ENCODE assay signal across 8 cellular contexts in the genomic region with DNA sequence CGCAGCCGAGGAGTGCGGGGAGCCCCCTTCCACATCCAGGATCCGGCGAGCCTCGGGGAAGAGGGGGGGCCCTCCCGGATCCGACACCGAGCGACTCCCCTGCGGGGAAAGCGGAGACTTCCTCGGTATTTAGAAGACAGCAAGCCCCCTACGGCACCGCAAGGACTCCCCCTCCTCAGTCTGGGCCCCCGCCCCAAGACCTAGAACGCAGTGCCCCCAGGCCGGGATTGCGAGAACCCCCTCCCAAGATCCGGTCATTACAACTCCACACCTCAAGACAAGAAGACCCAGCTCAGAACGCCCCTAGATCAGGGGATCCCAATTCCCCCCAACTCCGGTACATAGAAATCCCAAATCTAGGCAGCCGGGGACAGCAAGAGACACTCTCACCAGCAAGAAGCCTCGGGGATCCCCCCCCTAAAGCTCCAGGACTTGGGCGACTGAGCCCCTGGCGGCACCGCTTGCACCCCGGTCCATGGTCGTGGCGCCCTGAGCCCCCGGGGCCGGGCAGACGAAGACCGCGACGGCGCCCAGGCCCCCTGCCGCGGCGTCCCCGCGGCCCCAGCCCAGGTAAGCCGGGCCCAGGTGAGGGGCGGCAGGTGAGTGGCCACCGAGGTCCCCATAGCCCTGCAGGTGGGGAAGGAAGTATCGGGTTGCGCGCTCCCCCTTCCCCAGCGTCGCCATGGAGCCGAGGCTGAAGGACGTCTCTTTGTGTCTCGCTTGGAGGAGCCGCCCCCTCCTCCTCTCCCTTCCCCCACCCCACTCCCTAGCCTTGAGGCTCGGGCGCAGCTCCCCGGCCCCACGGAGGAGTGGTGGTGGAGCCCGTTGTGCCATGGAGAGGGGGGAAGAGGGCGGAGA. TPM values are rescaled to one million over a fixed set of nuclear protein-coding genes. Genes with fewer than 3 reads are reported as not detected.
DNase-seq lines count a peak whose midpoint lies in the region; ATAC-seq, FAIRE-seq and TF ChIP-seq lines count a peak whose summit lies in the region.

No MANE protein-coding gene starts in this region.

- DNase-seq in Calu3 (no peak), HL-60 (ENCODE audit: low read depth in 1 of 2, low spot score in 1 of 2) (no peak), WERI-Rb-1 (peak; percentile 65), fibroblast of lung (ENCODE audit: low read depth in 2 of 2) (no peak), prostate gland (ENCODE audit: low spot score) (peak; percentile 32), GM12891 (ENCODE audit: insufficient read length, low spot score) (no peak)

- H3K27ac ChIP-seq in HL-60 (replicated peaks) (no peak overlapping the region), WERI-Rb-1 (peak overlapping the region; percentile 85), fibroblast of lung (ENCODE audit: insufficient read depth, low read length) (no peak overlapping the region), prostate gland (peak overlapping the region; percentile 30 to 58)

- peak overlapping the region; percentile 71 for H3K4me2 ChIP-seq in fibroblast of lung (ENCODE audit: extremely low read depth, insufficient read depth, low read length)

- CTCF ChIA-PET in Calu3 (lab: Charles Lee): interaction anchor here (0.6 kb wide), 1 partner anchor 14 kb away, joined by 5 read pairs; no protein-coding TSS in a partner anchor

- H3K4me1 Mint-ChIP-seq in Calu3 (ENCODE audit: low read depth, unreplicated experiment): peaks cover 7% of the 10 kb centered on the region

- BruUV-seq in Calu3 (replicated peaks; lab: Mats Ljungman, UMichigan): no TSS peak

- peaks cover 18% of the 10 kb centered on the region for H3K27me3 ChIP-seq in HL-60 (ENCODE audit: insufficient read depth, poor library complexity, severe bottlenecking)
- no peaks in the 10 kb centered on the region for H3K27me3 ChIP-seq in WERI-Rb-1 (ENCODE audit: insufficient read depth, low read depth, severe bottlenecking)
- peaks cover 26% of the 10 kb centered on the region for H3K27me3 ChIP-seq in fibroblast of lung (ENCODE audit: control insufficient read depth, insufficient read depth, low read length)
- no peaks in the 10 kb centered on the region for H3K27me3 ChIP-seq in prostate gland (replicated peaks; ENCODE audit: insufficient read depth)

- no peaks in the 10 kb centered on the region for H3K9me3 ChIP-seq in WERI-Rb-1 (ENCODE audit: severe bottlenecking)
- H3K9me3 ChIP-seq in fibroblast of lung (ENCODE audit: control insufficient read depth, insufficient read depth, low read depth, low read length): no peaks in the 10 kb centered on the region
- no peaks in the 10 kb centered on the region for H3K9me3 ChIP-seq in prostate gland

- TF ChIP-seq POLR2A in prostate gland (IDR thresholded peaks at IDR 0.05) (peak; percentile 35), GM12891 (IDR thresholded peaks at IDR 0.05; ENCODE audit: low read depth, low read length) (no peak)

- no peak for ATAC-seq in HG03439 (IDR thresholded peaks at IDR 0.05; ENCODE audit: unreplicated experiment)
- no peak for ATAC-seq in GM21619 (IDR thresholded peaks at IDR 0.05; ENCODE audit: unreplicated experiment)

- H3K9me3 Mint-ChIP-seq in Calu3 (ENCODE audit: low read depth, unreplicated experiment): no peaks in the 10 kb centered on the region

- no peaks in the 10 kb centered on the region for H4K20me1 ChIP-seq in fibroblast of lung (ENCODE audit: control insufficient read depth, extremely low read depth, insufficient read depth, low read length)

- peaks cover 14% of the 10 kb centered on the region for H3K36me3 ChIP-seq in WERI-Rb-1
- H3K36me3 ChIP-seq in fibroblast of lung (ENCODE audit: control insufficient read depth, insufficient read depth, low read length): no peaks in the 10 kb centered on the region
- H3K36me3 ChIP-seq in prostate gland: no peaks in the 10 kb centered on the region

- peak overlapping the region; percentile 41 for H3K4me3 ChIP-seq in HL-60 (replicated peaks; ENCODE audit: insufficient read depth, low read length)
- H3K4me3 ChIP-seq in WERI-Rb-1 (ENCODE audit: low read depth, low read length): peak overlapping the region; percentile 93
- peak overlapping the region in 3 of 4 experiments; percentile 31 to 51 (median 36) for H3K4me3 ChIP-seq in fibroblast of lung (replicated peaks in 1 of 4; ENCODE audit: control extremely low read depth in 1 of 4, insufficient read depth in 1 of 4, low read depth in 3 of 4, low read length in 4 of 4)
- peak overlapping the region; percentile 49 to 56 for H3K4me3 ChIP-seq in prostate gland

- H3K36me3 Mint-ChIP-seq in Calu3 (ENCODE audit: insufficient read depth, unreplicated experiment): peaks cover 23% of the 10 kb centered on the region

- TF ChIP-seq CTCF in Calu3 (IDR thresholded peaks at IDR 0.05; ENCODE audit: unreplicated experiment) (no peak), HL-60 (IDR thresholded peaks at IDR 0.05; ENCODE audit: insufficient read depth, low read length) (no peak), WERI-Rb-1 (IDR thresholded peaks at IDR 0.05; ENCODE audit: low read depth, low read length) (no peak), fibroblast of lung (conservative IDR thresholded peaks at IDR 0.05 in 1 of 2, IDR thresholded peaks at IDR 0.05 in 1 of 2; ENCODE audit: low read depth in 1 of 2, low read length in 2 of 2) (no peak), prostate gland (IDR thresholded peaks at IDR 0.05) (no peak)

- H3K27me3 Mint-ChIP-seq in Calu3 (ENCODE audit: unreplicated experiment): peaks cover 32% of the 10 kb centered on the region

- no peak overlapping the region for H2AFZ ChIP-seq in fibroblast of lung (ENCODE audit: low read length)

- 0% methylated on average over 34 of the region's 60 CpGs for WGBS in prostate gland

- H3K4me3 Mint-ChIP-seq in Calu3 (ENCODE audit: low read depth, unreplicated experiment): peak overlapping the region; percentile 69

- H3K9ac ChIP-seq in fibroblast of lung (ENCODE audit: insufficient read depth, low read length): no peak overlapping the region

- no peak overlapping the region for H3K27ac Mint-ChIP-seq in Calu3 (ENCODE audit: unreplicated experiment)

- FAIRE-seq in GM12891 (lab: Jason Lieb, UNC): no peak

- H3K4me1 ChIP-seq in fibroblast of lung (ENCODE audit: control insufficient read depth, extremely low read depth, insufficient read depth, low read length): no peaks in the 10 kb centered on the region
- H3K4me1 ChIP-seq in prostate gland (replicated peaks): no peaks in the 10 kb centered on the region

- no peaks in the 10 kb centered on the region for H3K79me2 ChIP-seq in fibroblast of lung (ENCODE audit: control insufficient read depth, insufficient read depth, low read length)

- intact Hi-C loops in Calu3 (cut with micrococcal nuclease; ENCODE audit: unreplicated experiment): no loop called here
- intact Hi-C loops in prostate gland (cut with DNase I): no loop called here

TF ChIP-seq in GM12891, 5 proteins besides CTCF, POLR2A, EP300 and RAD21:
- no peak for TF ChIP-seq PAX5 (IDR thresholded peaks at IDR 0.05; ENCODE audit: insufficient read depth, low read length, severe bottlenecking)
- no peak for TF ChIP-seq POLR2AphosphoS5 (IDR thresholded peaks at IDR 0.05; ENCODE audit: low read depth, low read length)
- TF ChIP-seq SPI1 (IDR thresholded peaks at IDR 0.05; ENCODE audit: low read depth, low read length): no peak
- TF ChIP-seq TAF1 (IDR thresholded peaks at IDR 0.05; ENCODE audit: low read depth, low read length): no peak
- TF ChIP-seq POU2F2 (IDR thresholded peaks at IDR 0.05; ENCODE audit: low read depth, low read length): no peak

RNA-seq across cellular contexts. Expression of gene SBK1, which starts 0.6 kb away (rescaled TPM):
- total RNA-seq in Calu3 (2022) (4.4 and 4.9 TPM in 2 replicates), fibroblast of lung (under 0.01 TPM in 2 replicates), prostate gland (1 to 10 TPM; 5.8 to 8.1 TPM)
- 0.01 TPM in 1 of 2 replicates, not detected in the other for polyA plus RNA-seq in fibroblast of lung
- polyA plus RNA-seq in fibroblast of lung (2012): 0.03 TPM in 1 of 2 replicates, not detected in the other
- not detected in 2 replicates for polyA minus RNA-seq in fibroblast of lung (ENCODE audit: low replicate concordance)
- 0.06 TPM for polyA plus RNA-seq in GM12891 (2012; ENCODE audit: low read depth, missing spikeins)

Comparison
In these comparisons a context has a peak if more than half of its experiments do, and no peak if none do; other contexts are left out.
1. DNase-seq: peak in WERI-Rb-1 (single experiment) and prostate gland (single experiment); none in Calu3 (single experiment), HL-60 (0 of 2), fibroblast of lung (0 of 2) and GM12891 (single experiment).
2. H3K27ac ChIP-seq: peak in WERI-Rb-1 (single experiment) and prostate gland (2 of 2); none in HL-60 (single experiment) and fibroblast of lung (single experiment).
3. H3K4me3 ChIP-seq: peak in every context shown above with its lines; median percentile 93 in WERI-Rb-1; 52 in prostate gland; 41 in HL-60; 36 in fibroblast of lung.